18 cellular contexts compared by ENCODE assay signal in genomic region chr22:41752011-41752975, GRCh38. TPM values are rescaled to one million over a fixed set of nuclear protein-coding genes. Genes with fewer than 3 reads are reported as not detected.
DNase-seq lines count a peak whose midpoint lies in the region; ATAC-seq and TF ChIP-seq lines count a peak whose summit lies in the region.
"Had no signal": no experiment of that assay in that cellular context is flagged by ENCODE, and none has a peak within 500 bp of the region (broad histone marks: within the 10 kb centered on the region; RNA-seq: fewer than 3 reads in every experiment).

No MANE protein-coding gene starts in this region.

- peak; percentile 23 to 24 for DNase-seq in activated T-cell treated with anti-CD3 and anti-CD28 coated beads, Interleukin-2, amount 50 U/mL, for 48 hours
- DNase-seq in activated T-cell treated with anti-CD3 and anti-CD28 coated beads for 4 hours (no peak), WTC11 (ENCODE audit: low spot score) (no peak), D341Med (ENCODE audit: low spot score) (no peak), amygdala (lab: John Stamatoyannopoulos, UW) (no peak), progenitor cell of endocrine pancreas (ENCODE audit: low spot score, unreplicated experiment) (no peak)
- DNase-seq in stimulated activated effector memory CD8-positive, alpha-beta T cell treated with anti-CD3 and anti-CD28 coated beads, Interleukin-12 subunit alpha, Interleukin-12 subunit beta, amount 100 ng/mL, for 72 hours (ENCODE audit: low spot score in 2 of 2) = peak in 1 of 2 donors; percentile 3
- DNase-seq: ACHN; activated CD8-positive, alpha-beta T cell treated with anti-CD3 and anti-CD28 coated beads for 36 hours; COR-L47; HCEC 1CT; IMR-90; NCI-H1048; SHP77 treated with DMSO at 0.1 percent for 48 hours; stimulated activated CD4-positive, alpha-beta T cell treated with anti-CD3 and anti-CD28 coated beads, Interleukin-15, amount 100 ng/mL, for 24 hours had no signal

- POLR2A ChIA-PET in WTC11 (lab: Charles Lee) = no interaction called here

- TF ChIP-seq CTCF in WTC11 (IDR thresholded peaks at IDR 0.05) (no peak), progenitor cell of endocrine pancreas (IDR thresholded peaks at IDR 0.05; ENCODE audit: unreplicated experiment) (no peak)

- H3K27me3 Mint-ChIP-seq in WTC11 (ENCODE audit: low read depth) (no peaks in the 10 kb centered on the region; the same call in 1 of the 2 replicates), progenitor cell of endocrine pancreas (peaks cover 9% of the 10 kb centered on the region)

- no peak overlapping the region for H3K27ac Mint-ChIP-seq in WTC11
- H3K27ac Mint-ChIP-seq in stimulated activated effector memory CD8-positive, alpha-beta T cell treated with anti-CD3 and anti-CD28 coated beads, Interleukin-12 subunit alpha, Interleukin-12 subunit beta, amount 100 ng/mL, for 72 hours = peak overlapping the region; percentile 11
- no peak overlapping the region for H3K27ac Mint-ChIP-seq in progenitor cell of endocrine pancreas
- H3K27ac Mint-ChIP-seq: activated CD8-positive, alpha-beta T cell treated with anti-CD3 and anti-CD28 coated beads for 36 hours had no signal

- H3K36me3 Mint-ChIP-seq in WTC11 (no peaks in the 10 kb centered on the region), progenitor cell of endocrine pancreas (ENCODE audit: insufficient read depth) (no peaks in the 10 kb centered on the region)
- H3K36me3 Mint-ChIP-seq in stimulated activated effector memory CD8-positive, alpha-beta T cell treated with anti-CD3 and anti-CD28 coated beads, Interleukin-12 subunit alpha, Interleukin-12 subunit beta, amount 100 ng/mL, for 72 hours = no peaks in the 10 kb centered on the region

- ATAC-seq in GM21786 (IDR thresholded peaks at IDR 0.05; ENCODE audit: unreplicated experiment) (peak; percentile 52), WTC11 (no peak)
- ATAC-seq in stimulated activated effector memory CD8-positive, alpha-beta T cell treated with anti-CD3 and anti-CD28 coated beads, Interleukin-12 subunit alpha, Interleukin-12 subunit beta, amount 100 ng/mL, for 72 hours = peak; percentile 91
- ATAC-seq: activated CD8-positive, alpha-beta T cell treated with anti-CD3 and anti-CD28 coated beads for 36 hours had no signal

- CTCF ChIA-PET in WTC11 (lab: Charles Lee) = interaction anchor here (0.6 to 4.8 kb wide), 4 partner anchors 11 to 55 kb away, joined by 3 to 19 read pairs (median 8); no protein-coding TSS in a partner anchor

- H3K9me3 Mint-ChIP-seq in WTC11 = no peaks in the 10 kb centered on the region
- no peaks in the 10 kb centered on the region for H3K9me3 Mint-ChIP-seq in stimulated activated effector memory CD8-positive, alpha-beta T cell treated with anti-CD3 and anti-CD28 coated beads, Interleukin-12 subunit alpha, Interleukin-12 subunit beta, amount 100 ng/mL, for 72 hours
- H3K9me3 Mint-ChIP-seq in progenitor cell of endocrine pancreas (ENCODE audit: low read depth) = no peaks in the 10 kb centered on the region
- H3K9me3 Mint-ChIP-seq: activated CD8-positive, alpha-beta T cell treated with anti-CD3 and anti-CD28 coated beads for 36 hours had no signal

- H3K4me3 Mint-ChIP-seq in WTC11 (no peak overlapping the region), progenitor cell of endocrine pancreas (ENCODE audit: low read depth) (no peak overlapping the region)
- peak overlapping the region; percentile 14 for H3K4me3 Mint-ChIP-seq in stimulated activated effector memory CD8-positive, alpha-beta T cell treated with anti-CD3 and anti-CD28 coated beads, Interleukin-12 subunit alpha, Interleukin-12 subunit beta, amount 100 ng/mL, for 72 hours
- H3K4me3 Mint-ChIP-seq: activated CD8-positive, alpha-beta T cell treated with anti-CD3 and anti-CD28 coated beads for 36 hours had no signal

- H3K4me1 Mint-ChIP-seq in WTC11 = peaks cover 14% of the 10 kb centered on the region
- H3K4me1 Mint-ChIP-seq in stimulated activated effector memory CD8-positive, alpha-beta T cell treated with anti-CD3 and anti-CD28 coated beads, Interleukin-12 subunit alpha, Interleukin-12 subunit beta, amount 100 ng/mL, for 72 hours = peaks cover 12% of the 10 kb centered on the region
- peaks cover 5% of the 10 kb centered on the region for H3K4me1 Mint-ChIP-seq in progenitor cell of endocrine pancreas (ENCODE audit: low read depth)

TF ChIP-seq in WTC11, 78 proteins besides CTCF, POLR2A, EP300 and RAD21:
- TF ChIP-seq GABPB1 (CRISPR knock-in tag; IDR thresholded peaks at IDR 0.05) = 0 out of 2 replicates have a peak, but pooled peaks have one; percentile 14
- no peak for TF ChIP-seq ELF4 (CRISPR knock-in tag; IDR thresholded peaks at IDR 0.05; ENCODE audit: low read depth)

RNA-seq across cellular contexts. Expression of gene CCDC134, which starts 48.2 kb away (rescaled TPM):
- total RNA-seq in WTC11 (2021) = 19.0 to 21.3 TPM (median 19.2 TPM) in 3 replicates
- 23.3 and 24.2 TPM in 2 replicates for total RNA-seq in progenitor cell of endocrine pancreas

RNA-seq across cellular contexts. Expression of gene MEI1, which starts 53.0 kb away (rescaled TPM):
- total RNA-seq in WTC11 (2021) (0.16 to 1.1 TPM (median 0.35 TPM) in 3 replicates), progenitor cell of endocrine pancreas (1.0 and 1.5 TPM in 2 replicates)
- total RNA-seq: ascending aorta, G401 had no signal

Comparison
In these comparisons a context has a peak if more than half of its experiments do, and no peak if none do; other contexts are left out.
1. DNase-seq: peak in activated T-cell treated with anti-CD3 and anti-CD28 coated beads, Interleukin-2, amount 50 U/mL, for 48 hours (2 of 2); none in activated T-cell treated with anti-CD3 and anti-CD28 coated beads for 4 hours (single experiment), WTC11 (single experiment), D341Med (single experiment), amygdala (0 of 56) and progenitor cell of endocrine pancreas (single experiment).